Comparison of ENCODE assay signal across 16 cellular contexts in genomic region chr22:17807571-17808410, GRCh38. TPM values are rescaled to one million over a fixed set of nuclear protein-coding genes. Genes with fewer than 3 reads are reported as not detected.
A peak's percentile ranks its signal among the peaks of the same experiment; 100 is the strongest.
DNase-seq lines count a peak whose midpoint lies in the region; ATAC-seq and TF ChIP-seq lines count a peak whose summit lies in the region.
"Had no signal": no experiment of that assay in that cellular context is flagged by ENCODE, and none has a peak within 500 bp of the region (broad histone marks: within the 10 kb centered on the region; RNA-seq: fewer than 3 reads in every experiment).

No MANE protein-coding gene starts in this region.

- in situ Hi-C loops in brain microvascular endothelial cell (cut with HindIII; ENCODE audit: low pct_ligation_motif_present, low sequenced_read_pairs) = no loop called here

- H3K27ac ChIP-seq in left lung (no peak overlapping the region), brain microvascular endothelial cell (no peak overlapping the region)
- H3K27ac ChIP-seq: esophagus squamous epithelium, skin epidermis, suprapubic skin had no signal

- H3K9me3 ChIP-seq in left lung = no peaks in the 10 kb centered on the region
- H3K9me3 ChIP-seq: esophagus squamous epithelium, MG63, suprapubic skin had no signal

- intact Hi-C loops in left lung (cut with DNase I) = no loop called here

- H3K4me3 Mint-ChIP-seq in stimulated activated memory B cell treated with anti-CD40 and anti-IgM and Interleukin-4, amounts not matched to agents 10 μg/mL and 1 μg/mL and 100 μg/mL, for 72 hours = no peak overlapping the region
- no peak overlapping the region for H3K4me3 Mint-ChIP-seq in activated T-cell treated with anti-CD3 and anti-CD28 coated beads, Interleukin-2, amount 50 U/mL, for 72 hours

- peaks cover 0 to 7% of the 10 kb centered on the region in 2 donors for H3K4me1 ChIP-seq in left lung
- H3K4me1 ChIP-seq: suprapubic skin had no signal

- no peaks in the 10 kb centered on the region for H3K27me3 Mint-ChIP-seq in stimulated activated memory B cell treated with anti-CD40 and anti-IgM and Interleukin-4, amounts not matched to agents 10 μg/mL and 1 μg/mL and 100 μg/mL, for 72 hours
- no peaks in the 10 kb centered on the region for H3K27me3 Mint-ChIP-seq in activated T-cell treated with anti-CD3 and anti-CD28 coated beads, Interleukin-2, amount 50 U/mL, for 72 hours (ENCODE audit: low read depth)

- no peak for TF ChIP-seq CTCF in left lung (IDR thresholded peaks at IDR 0.05)
- no peak for TF ChIP-seq CTCF in brain microvascular endothelial cell (IDR thresholded peaks at IDR 0.05; ENCODE audit: low read depth, low read length, missing control alignments)

- ATAC-seq in left lung = peak; percentile 88
- ATAC-seq in stimulated activated memory B cell treated with anti-CD40 and anti-IgM and Interleukin-4, amounts not matched to agents 10 μg/mL and 1 μg/mL and 100 μg/mL, for 72 hours = no peak
- no peak for ATAC-seq in activated T-cell treated with anti-CD3 and anti-CD28 coated beads, Interleukin-2, amount 50 U/mL, for 72 hours (replicated peaks in 1 of 2)

- H3K9me3 Mint-ChIP-seq in stimulated activated memory B cell treated with anti-CD40 and anti-IgM and Interleukin-4, amounts not matched to agents 10 μg/mL and 1 μg/mL and 100 μg/mL, for 72 hours = no peaks in the 10 kb centered on the region
- no peaks in the 10 kb centered on the region for H3K9me3 Mint-ChIP-seq in activated T-cell treated with anti-CD3 and anti-CD28 coated beads, Interleukin-2, amount 50 U/mL, for 72 hours

- H3K27ac Mint-ChIP-seq in stimulated activated memory B cell treated with anti-CD40 and anti-IgM and Interleukin-4, amounts not matched to agents 10 μg/mL and 1 μg/mL and 100 μg/mL, for 72 hours = peak overlapping the region; percentile 24
- no peak overlapping the region for H3K27ac Mint-ChIP-seq in activated T-cell treated with anti-CD3 and anti-CD28 coated beads, Interleukin-2, amount 50 U/mL, for 72 hours

- H3K4me1 Mint-ChIP-seq in stimulated activated memory B cell treated with anti-CD40 and anti-IgM and Interleukin-4, amounts not matched to agents 10 μg/mL and 1 μg/mL and 100 μg/mL, for 72 hours = peaks cover 16% of the 10 kb centered on the region
- H3K4me1 Mint-ChIP-seq in activated T-cell treated with anti-CD3 and anti-CD28 coated beads, Interleukin-2, amount 50 U/mL, for 72 hours (ENCODE audit: low read depth) = no peaks in the 10 kb centered on the region

- H3K27me3 ChIP-seq in left lung (no peaks in the 10 kb centered on the region), brain microvascular endothelial cell (replicated peaks) (no peaks in the 10 kb centered on the region)
- H3K27me3 ChIP-seq: esophagus squamous epithelium, MG63, suprapubic skin had no signal

- peaks cover 87% of the 10 kb centered on the region for H3K36me3 Mint-ChIP-seq in stimulated activated memory B cell treated with anti-CD40 and anti-IgM and Interleukin-4, amounts not matched to agents 10 μg/mL and 1 μg/mL and 100 μg/mL, for 72 hours
- H3K36me3 Mint-ChIP-seq in activated T-cell treated with anti-CD3 and anti-CD28 coated beads, Interleukin-2, amount 50 U/mL, for 72 hours (ENCODE audit: insufficient read depth in 2 of 2) = peaks cover 0 to 2% of the 10 kb centered on the region in 2 donors

- DNase-seq in NCI-H2107 treated with DMSO at 0.1 percent for 48 hours (lab: John Stamatoyannopoulos, UW; ENCODE audit: unreplicated experiment) = peak; percentile 3
- no peak for DNase-seq in NCI-H2107 (lab: John Stamatoyannopoulos, UW)
- peak; percentile 65 for DNase-seq in fibroblast of gingiva (ENCODE audit: low read depth)
- DNase-seq in left lung = peak; percentile 56 to 72
- DNase-seq in NK-92 (lab: John Stamatoyannopoulos, UW; ENCODE audit: unreplicated experiment) = no peak
- DNase-seq in activated T-cell treated with anti-CD3 and anti-CD28 coated beads, Interleukin-2, amount 50 U/mL, for 72 hours = no peak
- DNase-seq in brain microvascular endothelial cell = no peak
- DNase-seq: 8988T; activated CD4-positive, alpha-beta T cell treated with anti-CD3 and anti-CD28 coated beads for 1 hour; cortex of kidney; esophagus squamous epithelium; MG63; OCI-M1 had no signal

- no peak overlapping the region for H3K4me3 ChIP-seq in left lung
- H3K4me3 ChIP-seq in brain microvascular endothelial cell (ENCODE audit: low read depth, low read length) = no peak overlapping the region
- H3K4me3 ChIP-seq: esophagus squamous epithelium, MG63, skin epidermis, suprapubic skin had no signal

- H3K36me3 ChIP-seq in left lung (peaks cover 0 to 35% of the 10 kb centered on the region in 2 donors), brain microvascular endothelial cell (replicated peaks) (peaks cover 4% of the 10 kb centered on the region)

RNA-seq across cellular contexts. Expression of gene BID, which starts 33.5 kb away (rescaled TPM):
- total RNA-seq in left lung = 10 to 100 TPM; 26.6 to 33.5 TPM
- total RNA-seq in activated T-cell treated with anti-CD3 and anti-CD28 coated beads, Interleukin-2, amount 50 U/mL, for 72 hours = 10 to 100 TPM in 1 of 2 donors, 1 to 10 TPM in 1; 7.7 to 11.6 TPM

Comparison
In these comparisons a context has a peak if more than half of its experiments do, and no peak if none do; other contexts are left out.
1. DNase-seq: peak in NCI-H2107 treated with DMSO at 0.1 percent for 48 hours (single experiment), fibroblast of gingiva (single experiment) and left lung (2 of 2); none in NCI-H2107 (single experiment), NK-92 (single experiment), activated T-cell treated with anti-CD3 and anti-CD28 coated beads, Interleukin-2, amount 50 U/mL, for 72 hours (0 of 2) and brain microvascular endothelial cell (single experiment).